ENCODE assay signal across 16 cellular contexts in genomic region chr5:143554918-143555477, GRCh38.
DNase-seq lines count a peak whose midpoint lies in the region; ATAC-seq and TF ChIP-seq lines count a peak whose summit lies in the region.
"Had no signal": no experiment of that assay in that cellular context is flagged by ENCODE, and none has a peak within 500 bp of the region (broad histone marks: within the 10 kb centered on the region; RNA-seq: fewer than 3 reads in every experiment).

No MANE protein-coding gene starts in this region.

- H3K9ac ChIP-seq in GM23248: no peak overlapping the region; the same call in 1 of the 2 replicates

- no peaks in the 10 kb centered on the region for H3K36me3 ChIP-seq in GM23248 (ENCODE audit: low read depth)
- H3K36me3 ChIP-seq in OCI-LY7 (ENCODE audit: insufficient read depth, low read length): no peaks in the 10 kb centered on the region
- H3K36me3 ChIP-seq in neutrophil: no peaks in the 10 kb centered on the region
- no peaks in the 10 kb centered on the region for H3K36me3 ChIP-seq in tibial nerve
- H3K36me3 ChIP-seq: BE2C, right atrium auricular region had no signal

- peak overlapping the region; percentile 89 for H3K27ac ChIP-seq in GM23248
- no peak overlapping the region for H3K27ac ChIP-seq in OCI-LY7 (ENCODE audit: low read depth, low read length, poor library complexity, severe bottlenecking)
- H3K27ac ChIP-seq in neutrophil: peak overlapping the region; percentile 49
- no peak overlapping the region for H3K27ac ChIP-seq in tibial nerve
- no peak overlapping the region for H3K27ac ChIP-seq in RWPE1

- TF ChIP-seq CTCF in OCI-LY7 (conservative IDR thresholded peaks at IDR 0.05; ENCODE audit: low read length): no peak
- no peak for TF ChIP-seq CTCF in neutrophil (IDR thresholded peaks at IDR 0.05)
- no peak for TF ChIP-seq CTCF in tibial nerve (IDR thresholded peaks at IDR 0.05)
- no peak for TF ChIP-seq CTCF in RWPE1 (conservative IDR thresholded peaks at IDR 0.05; ENCODE audit: low read depth)

- no peaks in the 10 kb centered on the region for H3K36me3 Mint-ChIP-seq in dendritic cell treated with granulocyte-macrophage colony-stimulating factor and Interleukin-4, amounts not matched to agents 40 ng/mL and 50 ng/mL, for 4 days (ENCODE audit: low read depth)
- H3K36me3 Mint-ChIP-seq in activated naive CD8-positive, alpha-beta T cell treated with anti-CD3 and anti-CD28 coated beads, Interleukin-2, amount 50 U/mL, for 24 hours (ENCODE audit: low read depth): no peaks in the 10 kb centered on the region
- H3K36me3 Mint-ChIP-seq: activated naive CD8-positive, alpha-beta T cell treated with anti-CD3 and anti-CD28 coated beads for 36 hours had no signal

- H3K27me3 ChIP-seq in GM23248 (replicated peaks; ENCODE audit: insufficient read depth) (no peaks in the 10 kb centered on the region), neutrophil (no peaks in the 10 kb centered on the region), tibial nerve (no peaks in the 10 kb centered on the region)
- H3K27me3 ChIP-seq: BE2C, right atrium auricular region had no signal

- peaks cover 1% of the 10 kb centered on the region for H3K27me3 Mint-ChIP-seq in dendritic cell treated with granulocyte-macrophage colony-stimulating factor and Interleukin-4, amounts not matched to agents 40 ng/mL and 50 ng/mL, for 4 days
- H3K27me3 Mint-ChIP-seq in activated naive CD8-positive, alpha-beta T cell treated with anti-CD3 and anti-CD28 coated beads, Interleukin-2, amount 50 U/mL, for 24 hours: peaks cover 5% of the 10 kb centered on the region
- H3K27me3 Mint-ChIP-seq: activated B cell treated with CpG ODN at 0.5 μM for 24 hours; activated naive CD8-positive, alpha-beta T cell treated with anti-CD3 and anti-CD28 coated beads for 36 hours had no signal

- H2AFZ ChIP-seq in GM23248 (no peak overlapping the region), OCI-LY7 (ENCODE audit: low read length) (peak overlapping the region; percentile 7; the same call in 1 of the 2 replicates)

- no peak overlapping the region for H3K4me3 Mint-ChIP-seq in dendritic cell treated with granulocyte-macrophage colony-stimulating factor and Interleukin-4, amounts not matched to agents 40 ng/mL and 50 ng/mL, for 4 days
- H3K4me3 Mint-ChIP-seq in activated naive CD8-positive, alpha-beta T cell treated with anti-CD3 and anti-CD28 coated beads, Interleukin-2, amount 50 U/mL, for 24 hours: no peak overlapping the region
- H3K4me3 Mint-ChIP-seq: activated B cell treated with CpG ODN at 0.5 μM for 24 hours; activated naive CD8-positive, alpha-beta T cell treated with anti-CD3 and anti-CD28 coated beads for 36 hours had no signal

- H3F3A ChIP-seq in GM23248 (ENCODE audit: insufficient read depth): peaks cover 77% of the 10 kb centered on the region

- peaks cover 56% of the 10 kb centered on the region for H3K4me1 Mint-ChIP-seq in dendritic cell treated with granulocyte-macrophage colony-stimulating factor and Interleukin-4, amounts not matched to agents 40 ng/mL and 50 ng/mL, for 4 days (ENCODE audit: low read depth)
- H3K4me1 Mint-ChIP-seq in activated naive CD8-positive, alpha-beta T cell treated with anti-CD3 and anti-CD28 coated beads, Interleukin-2, amount 50 U/mL, for 24 hours: peaks cover 13% of the 10 kb centered on the region
- H3K4me1 Mint-ChIP-seq: activated B cell treated with CpG ODN at 0.5 μM for 24 hours had no signal

- H3K4me1 ChIP-seq in GM23248 (ENCODE audit: insufficient read depth) (peaks cover 73% of the 10 kb centered on the region), OCI-LY7 (ENCODE audit: insufficient read depth, low read length, poor library complexity, severe bottlenecking) (no peaks in the 10 kb centered on the region), neutrophil (ENCODE audit: control insufficient read depth in 1 of 2, insufficient read depth in 1 of 2, low read depth in 1 of 2, low read length in 1 of 2) (peaks cover 14 to 17% of the 10 kb centered on the region in 2 experiments), tibial nerve (peaks cover 0 to 5% (median 1%) of the 10 kb centered on the region in 4 donors)
- H3K4me1 ChIP-seq: BE2C had no signal

- H3K4me3 ChIP-seq in GM23248 (no peak overlapping the region), OCI-LY7 (ENCODE audit: low read depth, low read length, poor library complexity, severe bottlenecking) (no peak overlapping the region), neutrophil (ENCODE audit: low read depth in 1 of 2, low read length in 1 of 2) (no peak overlapping the region), tibial nerve (no peak overlapping the region)
- H3K4me3 ChIP-seq: right atrium auricular region had no signal

- peak overlapping the region; percentile 26 for H3K4me2 ChIP-seq in GM23248 (ENCODE audit: unreplicated experiment)
- no peak overlapping the region for H3K4me2 ChIP-seq in OCI-LY7 (ENCODE audit: low read length)

- TF ChIP-seq POLR2A in tibial nerve (IDR thresholded peaks at IDR 0.05): no peak

- in situ Hi-C loops in GM23248 (cut with MboI): no loop called here

- H3K9me3 Mint-ChIP-seq in dendritic cell treated with granulocyte-macrophage colony-stimulating factor and Interleukin-4, amounts not matched to agents 40 ng/mL and 50 ng/mL, for 4 days: no peaks in the 10 kb centered on the region
- H3K9me3 Mint-ChIP-seq in activated naive CD8-positive, alpha-beta T cell treated with anti-CD3 and anti-CD28 coated beads, Interleukin-2, amount 50 U/mL, for 24 hours: no peaks in the 10 kb centered on the region
- H3K9me3 Mint-ChIP-seq: activated B cell treated with CpG ODN at 0.5 μM for 24 hours; activated naive CD8-positive, alpha-beta T cell treated with anti-CD3 and anti-CD28 coated beads for 36 hours had no signal

- CTCF ChIA-PET in OCI-LY7 (lab: Charles Lee; ENCODE audit: unreplicated experiment) (no interaction called here), RWPE1 (lab: Yijun Ruan, JAX) (no interaction called here)

- H3K9me3 ChIP-seq in GM23248 (ENCODE audit: low read depth) (no peaks in the 10 kb centered on the region), OCI-LY7 (ENCODE audit: low read length) (no peaks in the 10 kb centered on the region), neutrophil (no peaks in the 10 kb centered on the region), tibial nerve (no peaks in the 10 kb centered on the region)
- H3K9me3 ChIP-seq: BE2C, right atrium auricular region had no signal

- no peak for ATAC-seq in activated naive CD8-positive, alpha-beta T cell treated with anti-CD3 and anti-CD28 coated beads, Interleukin-2, amount 50 U/mL, for 24 hours
- ATAC-seq: stimulated activated naive CD8-positive, alpha-beta T cell treated with anti-CD3 and anti-CD28 coated beads, Interleukin-15, Interleukin-2, amounts not matched to agents 100 U/mL and 50 U/mL, for 24 hours had no signal

- no peak for TF ChIP-seq EP300 in tibial nerve (IDR thresholded peaks at IDR 0.05)

- whole genome bisulfite sequencing in GM23248 (ENCODE audit: low coverage in 1 of 2, low lambda C conversion rate in 2 of 2, missing lambda C conversion rate in 2 of 2), 2 experiments: 64 to 67% methylated on average over 4 of the region's 4 CpGs
- WGBS in tibial nerve, 2 donors: 55 to 64% methylated on average over 4 of the region's 4 CpGs

- DNase-seq in GM23248 (peak; percentile 60), OCI-LY7 (ENCODE audit: low spot score) (no peak), medulla oblongata (ENCODE audit: extremely low spot score) (no peak), tibial nerve (ENCODE audit: low spot score in 2 of 2) (no peak), RWPE1 (ENCODE audit: low spot score) (no peak)
- no peak for DNase-seq in activated naive CD8-positive, alpha-beta T cell treated with anti-CD3 and anti-CD28 coated beads, Interleukin-2, amount 50 U/mL, for 24 hours
- DNase-seq: activated B cell treated with CpG ODN at 0.5 μM for 24 hours; activated naive CD8-positive, alpha-beta T cell treated with anti-CD3 and anti-CD28 coated beads for 36 hours; BE2C; kidney glomerular epithelial cell; NCI-H187 treated with DMSO at 0.1 percent for 48 hours; stimulated activated naive CD8-positive, alpha-beta T cell treated with anti-CD3 and anti-CD28 coated beads, Interleukin-15, Interleukin-2, amounts not matched to agents 100 U/mL and 50 U/mL, for 24 hours; SW 1271 had no signal

- H3K79me2 ChIP-seq in GM23248 (ENCODE audit: insufficient read depth) (no peaks in the 10 kb centered on the region), OCI-LY7 (ENCODE audit: insufficient read depth, low read depth, low read length) (no peaks in the 10 kb centered on the region)

- H4K20me1 ChIP-seq in GM23248 (ENCODE audit: insufficient read depth): no peaks in the 10 kb centered on the region
- H4K20me1 ChIP-seq in OCI-LY7 (ENCODE audit: insufficient read depth, low read length): no peaks in the 10 kb centered on the region

- intact Hi-C loops in OCI-LY7 (cut with micrococcal nuclease; ENCODE audit: unreplicated experiment): no loop called here
- intact Hi-C loops in dendritic cell treated with granulocyte-macrophage colony-stimulating factor and Interleukin-4, amounts not matched to agents 40 ng/mL and 50 ng/mL, for 4 days (cut with micrococcal nuclease): loop anchor here (5.0 to 10.0 kb wide), 2 partner anchors 47 to 550 kb away; no protein-coding TSS in a partner anchor

- no TSS peak for BruUV-seq in OCI-LY7 (replicated peaks; lab: Mats Ljungman, UMichigan)

- peak overlapping the region; percentile 53 for H3K27ac Mint-ChIP-seq in dendritic cell treated with granulocyte-macrophage colony-stimulating factor and Interleukin-4, amounts not matched to agents 40 ng/mL and 50 ng/mL, for 4 days
- no peak overlapping the region for H3K27ac Mint-ChIP-seq in activated naive CD8-positive, alpha-beta T cell treated with anti-CD3 and anti-CD28 coated beads, Interleukin-2, amount 50 U/mL, for 24 hours
- H3K27ac Mint-ChIP-seq: activated B cell treated with CpG ODN at 0.5 μM for 24 hours; activated naive CD8-positive, alpha-beta T cell treated with anti-CD3 and anti-CD28 coated beads for 36 hours had no signal

- POLR2A ChIA-PET in OCI-LY7 (lab: Charles Lee) (interaction anchor here (1.0 to 1.8 kb wide), 3 partner anchors 9 to 15 kb away, joined by 3 to 6 read pairs (median 3); no protein-coding TSS in a partner anchor), RWPE1 (lab: Yijun Ruan, JAX; ENCODE audit: low non-redundant PET) (no interaction called here)

- H3K9me2 ChIP-seq in GM23248 (ENCODE audit: insufficient read depth): no peaks in the 10 kb centered on the region
- H3K9me2 ChIP-seq in OCI-LY7 (ENCODE audit: insufficient read depth, low read length): no peaks in the 10 kb centered on the region

Comparison
In these comparisons a context has a peak if more than half of its experiments do, and no peak if none do; other contexts are left out.
1. H3K27ac ChIP-seq: peak in GM23248 (single experiment) and neutrophil (single experiment); none in OCI-LY7 (single experiment), tibial nerve (0 of 4) and RWPE1 (single experiment).